38 cellular contexts compared by ENCODE assay signal in the genomic region with DNA sequence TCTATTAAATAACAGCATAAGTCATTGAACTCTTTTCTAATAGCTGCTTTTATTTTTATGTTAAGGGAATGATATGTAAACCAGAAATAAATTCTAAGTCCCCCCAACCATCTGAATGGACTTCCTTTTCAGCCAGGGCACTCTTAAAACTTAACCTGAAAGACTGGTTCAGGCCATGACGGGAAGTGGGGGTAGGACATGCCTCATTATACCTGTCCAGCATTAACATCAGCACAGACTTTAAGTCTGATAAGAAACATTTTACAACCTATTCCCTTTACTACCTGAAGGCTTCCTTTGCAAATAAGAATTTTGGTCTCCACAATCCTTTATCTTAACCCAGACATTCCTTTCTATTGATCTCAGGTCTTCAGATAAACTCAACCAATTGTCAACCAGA. TPM values are rescaled to one million over a fixed set of nuclear protein-coding genes. Genes with fewer than 3 reads are reported as not detected.
"Had no signal": no experiment of that assay in that cellular context is flagged by ENCODE, and none has a peak within 500 bp of the region (broad histone marks: within the 10 kb centered on the region; RNA-seq: fewer than 3 reads in every experiment).

No MANE protein-coding gene starts in this region.

- H3K4me1 ChIP-seq: adrenal gland, body of pancreas, colonic mucosa, esophagus muscularis mucosa, gastrocnemius medialis, heart left ventricle had no signal

- H3K4me3 ChIP-seq: adrenal gland, body of pancreas, cardiac muscle cell, colonic mucosa, esophagus muscularis mucosa, gastrocnemius medialis, heart left ventricle had no signal

- DNase-seq: activated CD4-positive, alpha-beta memory T cell treated with anti-CD3 and anti-CD28 coated beads for 36 hours; activated CD4-positive, alpha-beta T cell treated with anti-CD3 and anti-CD28 coated beads for 36 hours; activated CD4-positive, alpha-beta T cell treated with anti-CD3 and anti-CD28 coated beads, Interleukin-2, amount 10 ng/mL, durations not matched to agents 24 days and 14 days; activated CD4-positive, CD25-positive, alpha-beta regulatory T cell; activated CD4-positive, CD25-positive, alpha-beta regulatory T cell treated with anti-CD3 and anti-CD28 coated beads, Interleukin-2, amount 50 U/mL, for 72 hours; activated CD8-positive, alpha-beta memory T cell treated with anti-CD3 and anti-CD28 coated beads, Interleukin-2, amount 10 ng/mL, durations not matched to agents 7 days and 5 days; activated CD8-positive, alpha-beta memory T cell treated with anti-CD3 and anti-CD28 coated beads, Interleukin-2, amount 50 U/mL, for 4 hours; activated CD8-positive, alpha-beta T cell treated with anti-CD3 and anti-CD28 coated beads, Interleukin-2, amount 10 ng/mL, durations not matched to agents 7 days and 5 days; activated effector memory CD4-positive, alpha-beta T cell treated with anti-CD3 and anti-CD28 coated beads, Interleukin-2, amount 50 U/mL, for 16 hours; activated naive CD4-positive, alpha-beta T cell treated with anti-CD3 and anti-CD28 coated beads for 36 hours; activated naive CD8-positive, alpha-beta T cell treated with anti-CD3 and anti-CD28 coated beads for 36 hours; activated naive CD8-positive, alpha-beta T cell treated with anti-CD3 and anti-CD28 coated beads, Interleukin-2, amount 50 U/mL, for 24 hours; activated T-cell treated with anti-CD3 and anti-CD28 coated beads, Interleukin-2, amount 50 U/mL, for 1 hour; activated T-cell treated with anti-CD3 and anti-CD28 coated beads, Interleukin-2, amount 50 U/mL, for 48 hours; adrenal gland; amygdala; aorta; body of pancreas; central memory CD4-positive, alpha-beta T cell; cerebellar nuclear complex; colonic mucosa; effector CD8-positive, alpha-beta T cell; erythroblast; gastrocnemius medialis; glutamatergic neuron; heart left ventricle; T-helper 1 cell; T-helper 17 cell; T1000 had no signal

- ATAC-seq: activated CD4-positive, alpha-beta T cell treated with anti-CD3 and anti-CD28 coated beads for 36 hours; activated CD8-positive, alpha-beta memory T cell treated with anti-CD3 and anti-CD28 coated beads, Interleukin-2, amount 10 ng/mL, durations not matched to agents 7 days and 5 days; activated CD8-positive, alpha-beta T cell treated with anti-CD3 and anti-CD28 coated beads, Interleukin-2, amount 10 ng/mL, durations not matched to agents 7 days and 5 days; activated naive CD8-positive, alpha-beta T cell treated with anti-CD3 and anti-CD28 coated beads, Interleukin-2, amount 50 U/mL, for 24 hours; body of pancreas; foreskin keratinocyte; gastrocnemius medialis; heart left ventricle; T-helper 17 cell had no signal

- H3K36me3 Mint-ChIP-seq: activated CD4-positive, alpha-beta memory T cell treated with anti-CD3 and anti-CD28 coated beads for 36 hours; activated CD8-positive, alpha-beta memory T cell treated with anti-CD3 and anti-CD28 coated beads, Interleukin-2, amount 10 ng/mL, durations not matched to agents 7 days and 5 days; activated naive CD4-positive, alpha-beta T cell treated with anti-CD3 and anti-CD28 coated beads, Interleukin-2, amount 50 U/mL, for 24 hours had no signal

- H3K4me1 Mint-ChIP-seq: activated CD4-positive, alpha-beta T cell treated with anti-CD3 and anti-CD28 coated beads for 36 hours; activated CD8-positive, alpha-beta memory T cell treated with anti-CD3 and anti-CD28 coated beads, Interleukin-2, amount 10 ng/mL, durations not matched to agents 7 days and 5 days; activated naive CD4-positive, alpha-beta T cell treated with anti-CD3 and anti-CD28 coated beads, Interleukin-2, amount 50 U/mL, for 24 hours; activated naive CD8-positive, alpha-beta T cell treated with anti-CD3 and anti-CD28 coated beads for 36 hours; activated naive CD8-positive, alpha-beta T cell treated with anti-CD3 and anti-CD28 coated beads, Interleukin-2, amount 50 U/mL, for 24 hours; T-helper 17 cell had no signal

- H3K27me3 ChIP-seq: adrenal gland, body of pancreas, cardiac muscle cell, colonic mucosa, esophagus muscularis mucosa, foreskin keratinocyte, gastrocnemius medialis, heart left ventricle had no signal

- H3K9me3 Mint-ChIP-seq: activated CD4-positive, alpha-beta memory T cell treated with anti-CD3 and anti-CD28 coated beads for 36 hours; activated CD4-positive, alpha-beta T cell treated with anti-CD3 and anti-CD28 coated beads, Interleukin-2, amount 10 ng/mL, durations not matched to agents 24 days and 14 days; activated naive CD4-positive, alpha-beta T cell treated with anti-CD3 and anti-CD28 coated beads for 36 hours; activated naive CD4-positive, alpha-beta T cell treated with anti-CD3 and anti-CD28 coated beads, Interleukin-2, amount 50 U/mL, for 24 hours; activated naive CD8-positive, alpha-beta T cell treated with anti-CD3 and anti-CD28 coated beads for 36 hours; activated naive CD8-positive, alpha-beta T cell treated with anti-CD3 and anti-CD28 coated beads, Interleukin-2, amount 50 U/mL, for 24 hours; activated T-helper 1 cell treated with anti-CD3 and anti-CD28 coated beads, Interleukin-12 subunit alpha, Interleukin-12 subunit beta, Interleukin-2, Interleukin-4 antibody, amounts not matched to agents 30 ng/mL and 10 ng/mL and 1 ng/mL, durations not matched to agents 14 hours and 24 hours and 36 hours; activated T-helper 2 cell treated with anti-CD3 and anti-CD28 coated beads, Interferon-gamma antibody, Interleukin-2, Interleukin-4, amounts not matched to agents 10 μg/mL and 5 μg/mL and 100 μg/mL, durations not matched to agents 14 hours and 24 hours and 36 hours; T-helper 2 cell treated with Interferon-gamma antibody and Interleukin-4, amounts not matched to agents 5 μg/mL and 100 μg/mL, for 36 hours had no signal

- H3K9me3 ChIP-seq: adrenal gland, body of pancreas, colonic mucosa, gastrocnemius medialis had no signal

- H3K27ac Mint-ChIP-seq: activated CD4-positive, alpha-beta memory T cell treated with anti-CD3 and anti-CD28 coated beads for 36 hours; activated CD4-positive, alpha-beta T cell treated with anti-CD3 and anti-CD28 coated beads for 36 hours; activated CD4-positive, alpha-beta T cell treated with anti-CD3 and anti-CD28 coated beads, Interleukin-2, amount 10 ng/mL, durations not matched to agents 24 days and 14 days; activated CD8-positive, alpha-beta memory T cell treated with anti-CD3 and anti-CD28 coated beads, Interleukin-2, amount 10 ng/mL, durations not matched to agents 7 days and 5 days; activated CD8-positive, alpha-beta T cell treated with anti-CD3 and anti-CD28 coated beads, Interleukin-2, amount 10 ng/mL, durations not matched to agents 7 days and 5 days; activated naive CD4-positive, alpha-beta T cell treated with anti-CD3 and anti-CD28 coated beads for 36 hours; activated naive CD4-positive, alpha-beta T cell treated with anti-CD3 and anti-CD28 coated beads, Interleukin-2, amount 50 U/mL, for 24 hours; activated naive CD8-positive, alpha-beta T cell treated with anti-CD3 and anti-CD28 coated beads for 36 hours; activated naive CD8-positive, alpha-beta T cell treated with anti-CD3 and anti-CD28 coated beads, Interleukin-2, amount 50 U/mL, for 24 hours; activated T-helper 1 cell treated with anti-CD3 and anti-CD28 coated beads, Interleukin-12 subunit alpha, Interleukin-12 subunit beta, Interleukin-2, Interleukin-4 antibody, amounts not matched to agents 30 ng/mL and 10 ng/mL and 1 ng/mL, durations not matched to agents 14 hours and 24 hours and 36 hours; activated T-helper 2 cell treated with anti-CD3 and anti-CD28 coated beads, Interferon-gamma antibody, Interleukin-2, Interleukin-4, amounts not matched to agents 10 μg/mL and 5 μg/mL and 100 μg/mL, durations not matched to agents 14 hours and 24 hours and 36 hours; T-helper 17 cell; T-helper 2 cell treated with Interferon-gamma antibody and Interleukin-4, amounts not matched to agents 5 μg/mL and 100 μg/mL, for 36 hours had no signal

- H3K36me3 ChIP-seq: adrenal gland, cardiac muscle cell, colonic mucosa, esophagus muscularis mucosa, gastrocnemius medialis, heart left ventricle had no signal

- H3K4me3 Mint-ChIP-seq: activated CD4-positive, alpha-beta memory T cell treated with anti-CD3 and anti-CD28 coated beads for 36 hours; activated CD4-positive, alpha-beta T cell treated with anti-CD3 and anti-CD28 coated beads for 36 hours; activated CD4-positive, alpha-beta T cell treated with anti-CD3 and anti-CD28 coated beads, Interleukin-2, amount 10 ng/mL, durations not matched to agents 24 days and 14 days; activated CD8-positive, alpha-beta memory T cell treated with anti-CD3 and anti-CD28 coated beads, Interleukin-2, amount 10 ng/mL, durations not matched to agents 7 days and 5 days; activated CD8-positive, alpha-beta T cell treated with anti-CD3 and anti-CD28 coated beads, Interleukin-2, amount 10 ng/mL, durations not matched to agents 7 days and 5 days; activated naive CD4-positive, alpha-beta T cell treated with anti-CD3 and anti-CD28 coated beads for 36 hours; activated naive CD4-positive, alpha-beta T cell treated with anti-CD3 and anti-CD28 coated beads, Interleukin-2, amount 50 U/mL, for 24 hours; activated naive CD8-positive, alpha-beta T cell treated with anti-CD3 and anti-CD28 coated beads for 36 hours; activated naive CD8-positive, alpha-beta T cell treated with anti-CD3 and anti-CD28 coated beads, Interleukin-2, amount 50 U/mL, for 24 hours; activated T-helper 1 cell treated with anti-CD3 and anti-CD28 coated beads, Interleukin-12 subunit alpha, Interleukin-12 subunit beta, Interleukin-2, Interleukin-4 antibody, amounts not matched to agents 30 ng/mL and 10 ng/mL and 1 ng/mL, durations not matched to agents 14 hours and 24 hours and 36 hours; T-helper 17 cell; T-helper 2 cell treated with Interferon-gamma antibody and Interleukin-4, amounts not matched to agents 5 μg/mL and 100 μg/mL, for 36 hours had no signal

- H3K27me3 Mint-ChIP-seq: activated CD8-positive, alpha-beta memory T cell treated with anti-CD3 and anti-CD28 coated beads, Interleukin-2, amount 10 ng/mL, durations not matched to agents 7 days and 5 days; activated naive CD8-positive, alpha-beta T cell treated with anti-CD3 and anti-CD28 coated beads for 36 hours; activated naive CD8-positive, alpha-beta T cell treated with anti-CD3 and anti-CD28 coated beads, Interleukin-2, amount 50 U/mL, for 24 hours had no signal

- H3K27ac ChIP-seq: adrenal gland, body of pancreas, cardiac muscle cell, colonic mucosa, esophagus muscularis mucosa, foreskin keratinocyte, gastrocnemius medialis, heart left ventricle had no signal

RNA-seq across cellular contexts. Expression of gene CYP2C18, which starts 56.0 kb away (rescaled TPM):
- total RNA-seq: activated CD8-positive, alpha-beta memory T cell treated with anti-CD3 and anti-CD28 coated beads for 36 hours; activated CD8-positive, alpha-beta memory T cell treated with anti-CD3 and anti-CD28 coated beads, Interleukin-2, amount 10 ng/mL, durations not matched to agents 7 days and 5 days; activated CD8-positive, alpha-beta T cell treated with anti-CD3 and anti-CD28 coated beads, Interleukin-2, amount 10 ng/mL, durations not matched to agents 7 days and 5 days; activated naive CD8-positive, alpha-beta T cell treated with anti-CD3 and anti-CD28 coated beads for 36 hours; adrenal gland; aorta; cardiac muscle cell; dermis microvascular lymphatic vessel endothelial cell; foreskin keratinocyte; heart left ventricle; T-helper 17 cell had no signal
- polyA plus RNA-seq: cardiac muscle cell, foreskin keratinocyte had no signal
